10 cellular contexts compared by ENCODE assay signal in the genomic region with DNA sequence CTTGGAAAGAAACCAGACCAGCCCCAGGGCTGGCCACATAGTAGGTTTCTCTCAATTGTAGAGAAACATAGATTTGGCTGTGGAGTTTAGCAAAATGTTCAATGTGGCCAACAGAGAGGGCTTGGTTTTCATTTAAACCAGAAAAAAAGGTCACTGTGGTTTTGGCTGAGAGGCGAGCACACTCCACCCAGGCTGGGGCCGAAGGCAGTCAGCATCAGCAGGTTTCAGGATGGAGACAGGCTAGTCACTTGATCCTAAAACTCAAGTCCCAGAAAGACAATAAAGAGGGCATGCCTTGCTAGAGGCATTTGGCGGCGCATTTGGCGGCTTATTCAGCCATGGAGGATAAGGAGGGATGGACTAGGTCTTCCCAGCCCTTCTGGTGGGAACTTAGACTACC. TPM values are rescaled to one million over a fixed set of nuclear protein-coding genes. Genes with fewer than 3 reads are reported as not detected.
DNase-seq lines count a peak whose midpoint lies in the region; ATAC-seq and TF ChIP-seq lines count a peak whose summit lies in the region.
"Had no signal": no experiment of that assay in that cellular context is flagged by ENCODE, and none has a peak within 500 bp of the region (broad histone marks: within the 10 kb centered on the region; RNA-seq: fewer than 3 reads in every experiment).

No MANE protein-coding gene starts in this region.

- no peaks in the 10 kb centered on the region for H3K9me2 ChIP-seq in HCT116 (ENCODE audit: insufficient read depth)

- TF ChIP-seq POLR2A in HCT116 (IDR thresholded peaks at IDR 0.05; ENCODE audit: borderline replicate concordance, extremely low read depth, insufficient read depth, insufficient read length) (no peak), ovary (IDR thresholded peaks at IDR 0.05) (no peak)

- no peak overlapping the region for H3K4ac ChIP-seq in mesenchymal stem cell (ENCODE audit: low read depth in 1 of 2, low read length in 2 of 2)

- RAD21 ChIA-PET in HCT116 (lab: Charles Lee; ENCODE audit: low non-redundant PET in 1 of 2, low total read pairs in 2 of 2, uncharacterized antibody in 2 of 2, unreplicated experiment in 2 of 2) = no interaction called here

- H3K4me1 Mint-ChIP-seq in activated CD4-positive, alpha-beta memory T cell treated with anti-CD3 and anti-CD28 coated beads for 36 hours (ENCODE audit: low read depth) = peaks cover 25% of the 10 kb centered on the region

- peak overlapping the region; percentile 72 for H3K27ac Mint-ChIP-seq in activated CD4-positive, alpha-beta memory T cell treated with anti-CD3 and anti-CD28 coated beads for 36 hours

- 85% methylated on average over 5 of the region's 5 CpGs for WGBS in mesenchymal stem cell
- WGBS in ovary, 3 donors = 81 to 90% (median 87%) methylated on average over 5 of the region's 5 CpGs

- H3K36me3 ChIP-seq in HCT116 (ENCODE audit: control insufficient read depth in 1 of 2, insufficient read depth in 2 of 2, low read length in 2 of 2) (no peaks in the 10 kb centered on the region), mesenchymal stem cell (ENCODE audit: control insufficient read depth in 1 of 2, insufficient read depth in 2 of 2, low read depth in 1 of 2, low read length in 2 of 2) (peaks cover 2 to 17% of the 10 kb centered on the region in 2 experiments), ovary (no peaks in the 10 kb centered on the region)

- TF ChIP-seq EP300 in ovary (IDR thresholded peaks at IDR 0.05) = no peak

- no peak overlapping the region for H2BK120ac ChIP-seq in mesenchymal stem cell (ENCODE audit: low read depth, low read length)

- H2AFZ ChIP-seq in HCT116 (ENCODE audit: low read depth, low read length, poor library complexity, severe bottlenecking) (no peak overlapping the region), mesenchymal stem cell (ENCODE audit: low read depth, low read length) (no peak overlapping the region)

- no peak overlapping the region for H4K8ac ChIP-seq in mesenchymal stem cell (ENCODE audit: low read length)

- TF ChIP-seq RAD21 in HCT116 (IDR thresholded peaks at IDR 0.05; ENCODE audit: low read depth) = no peak

- H4K91ac ChIP-seq in mesenchymal stem cell (ENCODE audit: low read length) = no peak overlapping the region

- no peaks in the 10 kb centered on the region; a peak in 1 of 4 replicates for H3K9me3 ChIP-seq in HCT116 (ENCODE audit: control insufficient read depth in 1 of 2, insufficient read depth in 1 of 2, low read depth in 1 of 2, low read length in 2 of 2)
- H3K9me3 ChIP-seq in mesenchymal stem cell (ENCODE audit: control insufficient read depth, low read length) = peaks cover 15% of the 10 kb centered on the region
- H3K9me3 ChIP-seq in ovary = no peaks in the 10 kb centered on the region

- H4K20me1 ChIP-seq in HCT116 (ENCODE audit: insufficient read depth) = no peaks in the 10 kb centered on the region

- peaks cover 3% of the 10 kb centered on the region for H3K9me3 Mint-ChIP-seq in activated CD4-positive, alpha-beta memory T cell treated with anti-CD3 and anti-CD28 coated beads for 36 hours

- BruUV-seq in HCT116 (replicated peaks; lab: Mats Ljungman, UMichigan) = no TSS peak

- H3K27ac ChIP-seq in HCT116 (ENCODE audit: low read depth, low read length) (no peak overlapping the region), mesenchymal stem cell (ENCODE audit: low read length, poor library complexity, severe bottlenecking) (no peak overlapping the region), ovary (no peak overlapping the region)

- CTCF ChIA-PET in HCT116 (lab: Charles Lee) = no interaction called here
- CTCF ChIA-PET in activated CD4-positive, alpha-beta memory T cell treated with anti-CD3 and anti-CD28 coated beads for 36 hours (lab: Charles Lee) = interaction anchor here (0.7 to 1.5 kb wide), 2 partner anchors 19 to 262 kb away, joined by 3 to 6 read pairs; no protein-coding TSS in a partner anchor

- peak overlapping the region in 1 of 2 experiments; percentile 61 for H3K14ac ChIP-seq in mesenchymal stem cell (ENCODE audit: low read length in 2 of 2)

- no peak overlapping the region for H2BK15ac ChIP-seq in mesenchymal stem cell (ENCODE audit: low read depth, poor library complexity, severe bottlenecking)

- no peak overlapping the region for H3K23ac ChIP-seq in mesenchymal stem cell (ENCODE audit: low read length in 2 of 2)

- H3K4me3 Mint-ChIP-seq in activated CD4-positive, alpha-beta memory T cell treated with anti-CD3 and anti-CD28 coated beads for 36 hours = no peak overlapping the region

- H3K36me3 Mint-ChIP-seq in activated CD4-positive, alpha-beta memory T cell treated with anti-CD3 and anti-CD28 coated beads for 36 hours = peaks cover 57% of the 10 kb centered on the region

- intact Hi-C loops in HCT116 (cut with micrococcal nuclease) = no loop called here
- intact Hi-C loops in activated CD4-positive, alpha-beta memory T cell treated with anti-CD3 and anti-CD28 coated beads for 36 hours (cut with micrococcal nuclease) = loop anchor here (1.0 to 5.0 kb wide), 2 partner anchors 19 to 252 kb away; no protein-coding TSS in a partner anchor
- intact Hi-C loops in ovary (cut with DNase I) = no loop called here

- H3K79me1 ChIP-seq in mesenchymal stem cell (replicated peaks; ENCODE audit: low read length, poor library complexity, severe bottlenecking) = no peaks in the 10 kb centered on the region

- no peak overlapping the region for H3K9ac ChIP-seq in HCT116 (ENCODE audit: low read length)
- peak overlapping the region; percentile 76 for H3K9ac ChIP-seq in mesenchymal stem cell (ENCODE audit: low read length)

- H2BK5ac ChIP-seq in mesenchymal stem cell (ENCODE audit: low read depth, low read length, poor library complexity, severe bottlenecking) = no peak overlapping the region

- no peak overlapping the region for H2AK5ac ChIP-seq in mesenchymal stem cell (ENCODE audit: low read length, severe bottlenecking)

- no peak overlapping the region for H3K4me3 ChIP-seq in HCT116 (replicated peaks in 1 of 2; ENCODE audit: low read depth in 1 of 2, low read length in 2 of 2)
- peak overlapping the region in 1 of 2 experiments; percentile 36 for H3K4me3 ChIP-seq in mesenchymal stem cell (ENCODE audit: insufficient read depth in 1 of 2, low read depth in 1 of 2, low read length in 2 of 2)
- no peak overlapping the region for H3K4me3 ChIP-seq in ovary

- DNase-seq in AG20443 (ENCODE audit: low spot score) = peak; percentile 85
- DNase-seq in HCT116 (ENCODE audit: low read depth, low spot score) = no peak
- peak; percentile 18 for DNase-seq in activated CD4-positive, alpha-beta memory T cell treated with anti-CD3 and anti-CD28 coated beads for 36 hours
- DNase-seq in mesenchymal stem cell = no peak
- no peak for DNase-seq in NCI-H345 (lab: John Stamatoyannopoulos, UW)
- no peak for DNase-seq in ovary
- DNase-seq: left colon, occipital lobe had no signal

- no peaks in the 10 kb centered on the region for H3K27me3 Mint-ChIP-seq in activated CD4-positive, alpha-beta memory T cell treated with anti-CD3 and anti-CD28 coated beads for 36 hours

- H3K4me1 ChIP-seq in HCT116 (ENCODE audit: control insufficient read depth in 1 of 2, insufficient read depth in 2 of 2, low read length in 2 of 2) (peaks cover 0 to 9% of the 10 kb centered on the region in 2 experiments; a peak in 2 of 4 replicates), mesenchymal stem cell (ENCODE audit: control insufficient read depth, insufficient read depth, low read depth, low read length) (peaks cover 9% of the 10 kb centered on the region), ovary (ENCODE audit: insufficient read depth) (no peaks in the 10 kb centered on the region)

- H3K18ac ChIP-seq in mesenchymal stem cell (ENCODE audit: low read depth in 1 of 2, low read length in 2 of 2) = no peak overlapping the region

- H3K27me3 ChIP-seq in HCT116 (ENCODE audit: insufficient read depth, low read length) = no peaks in the 10 kb centered on the region
- H3K27me3 ChIP-seq in mesenchymal stem cell (ENCODE audit: control insufficient read depth in 1 of 2, insufficient read depth in 1 of 2, low read length in 2 of 2) = no peaks in the 10 kb centered on the region
- H3K27me3 ChIP-seq in ovary = no peaks in the 10 kb centered on the region

- H2BK12ac ChIP-seq in mesenchymal stem cell (ENCODE audit: low read length in 2 of 2) = no peak overlapping the region

- POLR2A ChIA-PET in HCT116 (lab: Charles Lee) = no interaction called here
- POLR2A ChIA-PET in activated CD4-positive, alpha-beta memory T cell treated with anti-CD3 and anti-CD28 coated beads for 36 hours (lab: Charles Lee) = interaction anchor here (2.3 kb wide), 1 partner anchor 19 kb away, joined by 12 read pairs; no protein-coding TSS in a partner anchor

- H3K79me2 ChIP-seq in HCT116 (ENCODE audit: insufficient read depth, low read length) = no peaks in the 10 kb centered on the region

- TF ChIP-seq CTCF in HCT116 (IDR thresholded peaks at IDR 0.05 in 2 of 3, conservative IDR thresholded peaks at IDR 0.05 in 1 of 3; ENCODE audit: borderline replicate concordance in 1 of 3, insufficient read depth in 1 of 3, low read depth in 2 of 3, low read length in 2 of 3) = no peak
- TF ChIP-seq CTCF in ovary (IDR thresholded peaks at IDR 0.05) = no peak

- ATAC-seq in HCT116 (no peak), GM18873 (IDR thresholded peaks at IDR 0.05; ENCODE audit: low FRiP score, unreplicated experiment) (no peak), GM19455 (IDR thresholded peaks at IDR 0.05; ENCODE audit: unreplicated experiment) (no peak)
- ATAC-seq: left colon had no signal

- peak overlapping the region; percentile 47 for H3K4me2 ChIP-seq in HCT116 (ENCODE audit: low read length)
- no peak overlapping the region for H3K4me2 ChIP-seq in mesenchymal stem cell (ENCODE audit: low read length, poor library complexity, severe bottlenecking)

RNA-seq across cellular contexts. Expression of a gene that starts 28.6 kb away (rescaled TPM):
- total RNA-seq in HCT116 (2021; ENCODE audit: unreplicated experiment) = 4.3 TPM
- 3.2 and 3.6 TPM in 2 replicates for polyA plus RNA-seq in HCT116 (2012)
- 10 to 100 TPM; 44.6 to 46.1 TPM for total RNA-seq in activated CD4-positive, alpha-beta memory T cell treated with anti-CD3 and anti-CD28 coated beads for 36 hours
- 0.19 TPM for polyA plus RNA-seq in mesenchymal stem cell (2013, experiment 1 of 2)
- polyA plus RNA-seq in mesenchymal stem cell (2013, experiment 2 of 2) = 0.19 TPM
- 10 to 100 TPM in 5 of 7 donors, 1 to 10 TPM in 2; 5.0 to 33.2 (median 19.2) TPM for total RNA-seq in ovary
- 10 to 100 TPM in 1 of 2 donors, 1 to 10 TPM in 1; 5.7 to 48.5 TPM for polyA plus RNA-seq in ovary

Comparison
In these comparisons a context has a peak if more than half of its experiments do, and no peak if none do; other contexts are left out.
1. DNase-seq: peak in AG20443 (single experiment) and activated CD4-positive, alpha-beta memory T cell treated with anti-CD3 and anti-CD28 coated beads for 36 hours (single experiment); none in HCT116 (single experiment), mesenchymal stem cell (single experiment), NCI-H345 (single experiment) and ovary (0 of 5).